In the genomic region with DNA sequence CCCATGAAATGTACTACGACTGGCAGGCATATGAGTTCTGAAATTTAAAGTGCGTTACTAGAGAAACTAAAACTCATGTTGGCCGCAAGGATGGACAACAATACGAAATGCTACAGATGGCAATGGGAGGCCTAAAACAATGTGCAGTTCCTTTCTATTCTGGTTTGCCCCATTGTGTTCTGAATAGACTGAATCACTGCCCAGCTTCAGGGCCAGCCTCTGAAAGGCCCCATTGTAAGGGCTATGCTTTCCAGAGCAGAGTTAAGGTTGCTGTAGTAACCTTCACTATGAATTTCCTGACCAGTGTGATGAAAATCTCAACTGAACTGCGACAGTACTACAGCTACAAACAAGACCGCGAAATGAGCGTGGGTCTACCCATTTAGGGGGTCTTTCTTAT, we compare ENCODE assay signal across 11 cellular contexts.
A peak's percentile ranks its signal among the peaks of the same experiment; 100 is the strongest.
DNase-seq lines count a peak whose midpoint lies in the region; ATAC-seq and TF ChIP-seq lines count a peak whose summit lies in the region.
"Had no signal": no experiment of that assay in that cellular context is flagged by ENCODE, and none has a peak within 500 bp of the region (broad histone marks: within the 10 kb centered on the region; RNA-seq: fewer than 3 reads in every experiment).

No MANE protein-coding gene starts in this region.

- no peaks in the 10 kb centered on the region for H3K79me2 ChIP-seq in trophoblast cell (ENCODE audit: control insufficient read depth, insufficient read depth, low read length, poor library complexity)

- TF ChIP-seq EP300 in stomach (IDR thresholded peaks at IDR 0.05): no peak

- H3K9ac ChIP-seq in trophoblast cell (ENCODE audit: low read length): no peak overlapping the region

- no peak for ATAC-seq in left lobe of liver
- ATAC-seq: psoas muscle had no signal

- H3K4me1 ChIP-seq in stomach (peaks cover 20 to 61% (median 40%) of the 10 kb centered on the region in 4 donors), adrenal gland (replicated peaks in 1 of 2) (no peaks in the 10 kb centered on the region), trophoblast cell (ENCODE audit: control insufficient read depth in 1 of 2, insufficient read depth in 2 of 2, low read length in 2 of 2) (peaks cover 26 to 29% of the 10 kb centered on the region in 2 experiments)

- H3K79me1 ChIP-seq in trophoblast cell (ENCODE audit: low read length): peaks cover 12% of the 10 kb centered on the region

- H4K12ac ChIP-seq in trophoblast cell (ENCODE audit: low read depth, low read length): no peak overlapping the region

- H3K36me3 ChIP-seq in stomach (no peaks in the 10 kb centered on the region), adrenal gland (replicated peaks in 1 of 2) (no peaks in the 10 kb centered on the region), trophoblast cell (ENCODE audit: control insufficient read depth in 1 of 2, insufficient read depth in 2 of 2, low read length in 2 of 2) (no peaks in the 10 kb centered on the region)

- intact Hi-C loops in stomach (cut with DNase I; ENCODE audit: low total_unique reads): no loop called here
- intact Hi-C loops in adrenal gland (cut with DNase I): no loop called here

- 42 to 73% (median 69%) methylated on average over 8 of the region's 8 CpGs for WGBS in stomach, 5 donors
- 83 to 95% (median 89%) methylated on average over 8 of the region's 8 CpGs for WGBS in adrenal gland, 4 donors
- WGBS in trophoblast cell (ENCODE audit: extremely low coverage, insufficient coverage, insufficient read length): no CpG with 5 or more reads among the region's 8 CpGs

- TF ChIP-seq POLR2A in stomach (IDR thresholded peaks at IDR 0.05) (no peak), adrenal gland (IDR thresholded peaks at IDR 0.05) (no peak)

- H4K8ac ChIP-seq in trophoblast cell (ENCODE audit: low read depth, low read length): no peak overlapping the region

- H3K9me3 ChIP-seq in stomach (no peaks in the 10 kb centered on the region), adrenal gland (replicated peaks in 1 of 3) (no peaks in the 10 kb centered on the region), trophoblast cell (ENCODE audit: insufficient read depth, low read depth, low read length) (no peaks in the 10 kb centered on the region)
- H3K9me3 ChIP-seq: psoas muscle had no signal

- H2AFZ ChIP-seq in trophoblast cell (ENCODE audit: insufficient read depth, low read length, poor library complexity): no peak overlapping the region

- H3K23ac ChIP-seq in trophoblast cell (ENCODE audit: low read length): no peak overlapping the region

- H3K27ac ChIP-seq in stomach (peak overlapping the region; percentile 26 to 75 (median 66)), adrenal gland (no peak overlapping the region), trophoblast cell (ENCODE audit: low read depth, low read length) (no peak overlapping the region)
- H3K27ac ChIP-seq: psoas muscle, VCaP had no signal

- no peak overlapping the region for H2AK5ac ChIP-seq in trophoblast cell (ENCODE audit: low read length)

- H3K4ac ChIP-seq in trophoblast cell (ENCODE audit: low read depth, low read length): no peak overlapping the region

- H3K27me3 ChIP-seq in stomach (no peaks in the 10 kb centered on the region), adrenal gland (no peaks in the 10 kb centered on the region), trophoblast cell (ENCODE audit: insufficient read depth, low read length) (no peaks in the 10 kb centered on the region)

- H2BK5ac ChIP-seq in trophoblast cell (ENCODE audit: low read depth, low read length, poor library complexity): no peak overlapping the region

- DNase-seq in NCI-H69 (lab: John Stamatoyannopoulos, UW): peak; percentile 41
- peak; percentile 95 for DNase-seq in dermis blood vessel endothelial cell
- DNase-seq in left kidney (ENCODE audit: low read depth, low spot score): peak; percentile 50
- no peak for DNase-seq in stomach
- no peak for DNase-seq in adrenal gland
- no peak for DNase-seq in activated CD4-positive, alpha-beta T cell treated with anti-CD3 and anti-CD28 coated beads, Interleukin-2, amount 50 U/mL, for 1 hour
- no peak for DNase-seq in left lobe of liver (ENCODE audit: low spot score)
- no peak for DNase-seq in trophoblast cell
- DNase-seq: activated gamma-delta T cell treated with Interleukin-2 at 50 U/mL for 16 hours, psoas muscle had no signal

- no peak overlapping the region for H2BK120ac ChIP-seq in trophoblast cell (ENCODE audit: insufficient read depth, low read length, poor library complexity)

- no peak overlapping the region for H3K4me3 ChIP-seq in stomach
- no peak overlapping the region for H3K4me3 ChIP-seq in adrenal gland
- H3K4me3 ChIP-seq in trophoblast cell (ENCODE audit: low read depth, low read length): no peak overlapping the region
- H3K4me3 ChIP-seq: psoas muscle had no signal

- no peak overlapping the region for H3K14ac ChIP-seq in trophoblast cell (ENCODE audit: low read length)

- no peak overlapping the region for H2BK12ac ChIP-seq in trophoblast cell (ENCODE audit: low read length)

- H3K18ac ChIP-seq in trophoblast cell (ENCODE audit: low read length): no peak overlapping the region

- no peak overlapping the region for H4K91ac ChIP-seq in trophoblast cell (ENCODE audit: low read depth, low read length)

- no peak for TF ChIP-seq CTCF in stomach (IDR thresholded peaks at IDR 0.05)
- TF ChIP-seq CTCF in adrenal gland (IDR thresholded peaks at IDR 0.05): no peak

- H3K4me2 ChIP-seq in trophoblast cell (ENCODE audit: low read length): no peak overlapping the region

Comparison
In these comparisons a context has a peak if more than half of its experiments do, and no peak if none do; other contexts are left out.
1. DNase-seq: peak in NCI-H69 (single experiment), dermis blood vessel endothelial cell (single experiment) and left kidney (single experiment); none in stomach (single experiment), adrenal gland (0 of 7), activated CD4-positive, alpha-beta T cell treated with anti-CD3 and anti-CD28 coated beads, Interleukin-2, amount 50 U/mL, for 1 hour (single experiment), left lobe of liver (single experiment) and trophoblast cell (0 of 2).
2. H3K27ac ChIP-seq: peak in stomach (5 of 5); none in adrenal gland (0 of 5) and trophoblast cell (single experiment).